8 cellular contexts compared by ENCODE assay signal in genomic region chr17:73645050-73645871, GRCh38. TPM values are rescaled to one million over a fixed set of nuclear protein-coding genes. Genes with fewer than 3 reads are reported as not detected.
A peak's percentile ranks its signal among the peaks of the same experiment; 100 is the strongest.
DNase-seq lines count a peak whose midpoint lies in the region; ATAC-seq and TF ChIP-seq lines count a peak whose summit lies in the region.

No MANE protein-coding gene starts in this region.

- intact Hi-C loops in activated naive CD4-positive, alpha-beta T cell treated with anti-CD3 and anti-CD28 coated beads for 36 hours (cut with micrococcal nuclease) = loop anchor here (2.0 to 5.0 kb wide), 3 partner anchors 52 to 307 kb away; no protein-coding TSS in a partner anchor
- intact Hi-C loops in colonic mucosa (cut with DNase I) = loop anchor here (5.0 kb wide), 1 partner anchor 67 kb away; no protein-coding TSS in a partner anchor

- H3K27ac ChIP-seq in colonic mucosa (no peak overlapping the region), lung (ENCODE audit: low read depth in 1 of 2, low read length in 1 of 2) (no peak overlapping the region)

- no peaks in the 10 kb centered on the region for H3K9me3 Mint-ChIP-seq in activated naive CD4-positive, alpha-beta T cell treated with anti-CD3 and anti-CD28 coated beads for 36 hours
- no peaks in the 10 kb centered on the region for H3K9me3 Mint-ChIP-seq in stimulated activated memory B cell treated with anti-CD40 and anti-IgM and Interleukin-4, amounts not matched to agents 10 μg/mL and 1 μg/mL and 100 μg/mL, for 72 hours

- H3K27me3 Mint-ChIP-seq in activated naive CD4-positive, alpha-beta T cell treated with anti-CD3 and anti-CD28 coated beads for 36 hours (ENCODE audit: low read depth) = peaks cover 25% of the 10 kb centered on the region
- H3K27me3 Mint-ChIP-seq in stimulated activated memory B cell treated with anti-CD40 and anti-IgM and Interleukin-4, amounts not matched to agents 10 μg/mL and 1 μg/mL and 100 μg/mL, for 72 hours = no peaks in the 10 kb centered on the region

- H3K9me3 ChIP-seq in colonic mucosa (no peaks in the 10 kb centered on the region), lung (ENCODE audit: control insufficient read depth in 2 of 2, insufficient read depth in 1 of 2, low read length in 1 of 2) (no peaks in the 10 kb centered on the region)

- peak overlapping the region; percentile 18 for H3K4me3 ChIP-seq in colonic mucosa
- H3K4me3 ChIP-seq in lung = peak overlapping the region; percentile 7

- H3K36me3 ChIP-seq in colonic mucosa (no peaks in the 10 kb centered on the region), lung (ENCODE audit: control insufficient read depth in 2 of 2, insufficient read depth in 2 of 2, low read length in 2 of 2) (no peaks in the 10 kb centered on the region)

- WGBS in lung, 2 donors = 4 to 5% methylated on average over 65 to 90 of the region's 90 CpGs

- ATAC-seq in lung (ENCODE audit: insufficient read depth, low FRiP score) (no peak), GM18861 (IDR thresholded peaks at IDR 0.05; ENCODE audit: unreplicated experiment) (no peak), GM21390 (IDR thresholded peaks at IDR 0.05; ENCODE audit: unreplicated experiment) (no peak)
- peak; percentile 77 for ATAC-seq in stimulated activated memory B cell treated with anti-CD40 and anti-IgM and Interleukin-4, amounts not matched to agents 10 μg/mL and 1 μg/mL and 100 μg/mL, for 72 hours

- H3K4me1 ChIP-seq in colonic mucosa = peaks cover 14% of the 10 kb centered on the region
- H3K4me1 ChIP-seq in lung (ENCODE audit: control insufficient read depth in 2 of 2, insufficient read depth in 2 of 2, low read length in 2 of 2) = peaks cover 0 to 8% of the 10 kb centered on the region in 2 donors

- DNase-seq in activated naive CD4-positive, alpha-beta T cell treated with anti-CD3 and anti-CD28 coated beads for 36 hours = peak; percentile 31
- no peak for DNase-seq in activated naive CD4-positive, alpha-beta T cell treated with Interleukin-2 at 50 U/mL for 16 hours
- DNase-seq in SKM-1 (lab: John Stamatoyannopoulos, UW; ENCODE audit: unreplicated experiment) (peak; percentile 13), colonic mucosa (no peak), lung (ENCODE audit: low spot score) (no peak)

- CTCF ChIA-PET in activated naive CD4-positive, alpha-beta T cell treated with anti-CD3 and anti-CD28 coated beads for 36 hours (lab: Charles Lee) = interaction anchor here (1.1 kb wide), 1 partner anchor 216 kb away, joined by 3 read pairs; no protein-coding TSS in a partner anchor

- peaks cover 31% of the 10 kb centered on the region for H3K27me3 ChIP-seq in colonic mucosa
- H3K27me3 ChIP-seq in lung (ENCODE audit: control insufficient read depth, insufficient read depth) = no peaks in the 10 kb centered on the region

- TF ChIP-seq CTCF in colonic mucosa (IDR thresholded peaks at IDR 0.05) (no peak), lung (IDR thresholded peaks at IDR 0.05; ENCODE audit: control extremely low read depth, extremely low read depth) (no peak)

- no peaks in the 10 kb centered on the region for H3K36me3 Mint-ChIP-seq in activated naive CD4-positive, alpha-beta T cell treated with anti-CD3 and anti-CD28 coated beads for 36 hours (ENCODE audit: low read depth)
- H3K36me3 Mint-ChIP-seq in stimulated activated memory B cell treated with anti-CD40 and anti-IgM and Interleukin-4, amounts not matched to agents 10 μg/mL and 1 μg/mL and 100 μg/mL, for 72 hours = no peaks in the 10 kb centered on the region

- peaks cover 16% of the 10 kb centered on the region for H3K4me1 Mint-ChIP-seq in activated naive CD4-positive, alpha-beta T cell treated with anti-CD3 and anti-CD28 coated beads for 36 hours (ENCODE audit: low read depth)
- peaks cover 39% of the 10 kb centered on the region for H3K4me1 Mint-ChIP-seq in stimulated activated memory B cell treated with anti-CD40 and anti-IgM and Interleukin-4, amounts not matched to agents 10 μg/mL and 1 μg/mL and 100 μg/mL, for 72 hours

- H3K27ac Mint-ChIP-seq in activated naive CD4-positive, alpha-beta T cell treated with anti-CD3 and anti-CD28 coated beads for 36 hours = no peak overlapping the region
- no peak overlapping the region for H3K27ac Mint-ChIP-seq in stimulated activated memory B cell treated with anti-CD40 and anti-IgM and Interleukin-4, amounts not matched to agents 10 μg/mL and 1 μg/mL and 100 μg/mL, for 72 hours

- peak overlapping the region in 1 of 2 donors; percentile 50 for H3K9ac ChIP-seq in colonic mucosa (ENCODE audit: low read depth in 2 of 2, low read length in 2 of 2)

- no peak overlapping the region for H3K4me3 Mint-ChIP-seq in activated naive CD4-positive, alpha-beta T cell treated with anti-CD3 and anti-CD28 coated beads for 36 hours
- H3K4me3 Mint-ChIP-seq in stimulated activated memory B cell treated with anti-CD40 and anti-IgM and Interleukin-4, amounts not matched to agents 10 μg/mL and 1 μg/mL and 100 μg/mL, for 72 hours = peak overlapping the region; percentile 75

RNA-seq across cellular contexts. Expression of gene SDK2, which starts 1.0 kb away (rescaled TPM):
- total RNA-seq in activated naive CD4-positive, alpha-beta T cell treated with anti-CD3 and anti-CD28 coated beads for 36 hours = under 1 TPM; 0.27 to 0.50 TPM
- total RNA-seq in colonic mucosa (1 to 10 TPM in 1 of 2 donors, under 1 TPM in 1; 0.94 to 1.2 TPM), lung (10 to 100 TPM in 1 of 2 donors, 1 to 10 TPM in 1; 7.2 to 41.7 TPM)
- polyA plus RNA-seq in lung = 1 to 10 TPM in 1 of 2 donors, under 1 TPM in 1; 0.91 to 1.5 TPM

Comparison
In these comparisons a context has a peak if more than half of its experiments do, and no peak if none do; other contexts are left out.
1. DNase-seq: peak in activated naive CD4-positive, alpha-beta T cell treated with anti-CD3 and anti-CD28 coated beads for 36 hours (single experiment) and SKM-1 (single experiment); none in activated naive CD4-positive, alpha-beta T cell treated with Interleukin-2 at 50 U/mL for 16 hours (single experiment), colonic mucosa (single experiment) and lung (single experiment).